21 cellular contexts compared by ENCODE assay signal in genomic region chr1:57473448-57473847, GRCh38. TPM values are rescaled to one million over a fixed set of nuclear protein-coding genes. Genes with fewer than 3 reads are reported as not detected.
"Had no signal": no experiment of that assay in that cellular context is flagged by ENCODE, and none has a peak within 500 bp of the region (broad histone marks: within the 10 kb centered on the region; RNA-seq: fewer than 3 reads in every experiment).

No MANE protein-coding gene starts in this region.

- H3K79me2 ChIP-seq: hepatocyte had no signal

- H3K27ac ChIP-seq: colonic mucosa, hepatocyte, psoas muscle, right lobe of liver, suprapubic skin, tibial artery, upper lobe of right lung had no signal

- H3K4me3 Mint-ChIP-seq: naive thymus-derived CD4-positive, alpha-beta T cell; nephron progenitor cell; stimulated activated effector memory CD8-positive, alpha-beta T cell treated with anti-CD3 and anti-CD28 coated beads, Interleukin-12 subunit alpha, Interleukin-12 subunit beta, amount 100 ng/mL, for 72 hours had no signal

- H3K4me1 Mint-ChIP-seq: naive thymus-derived CD4-positive, alpha-beta T cell; nephron progenitor cell; stimulated activated effector memory CD8-positive, alpha-beta T cell treated with anti-CD3 and anti-CD28 coated beads, Interleukin-12 subunit alpha, Interleukin-12 subunit beta, amount 100 ng/mL, for 72 hours had no signal

- H3K27me3 ChIP-seq: colonic mucosa, hepatocyte, right lobe of liver, suprapubic skin, tibial artery, upper lobe of right lung had no signal

- H3K36me3 Mint-ChIP-seq: naive thymus-derived CD4-positive, alpha-beta T cell; stimulated activated effector memory CD8-positive, alpha-beta T cell treated with anti-CD3 and anti-CD28 coated beads, Interleukin-12 subunit alpha, Interleukin-12 subunit beta, amount 100 ng/mL, for 72 hours had no signal

- H3K4me1 ChIP-seq: colonic mucosa, psoas muscle, right lobe of liver, suprapubic skin, upper lobe of right lung had no signal

- H3K36me3 ChIP-seq: colonic mucosa, right lobe of liver, suprapubic skin, tibial artery, upper lobe of right lung had no signal

- H3K4me3 ChIP-seq: colonic mucosa, hepatocyte, lung, psoas muscle, right lobe of liver, suprapubic skin, tibial artery, upper lobe of right lung had no signal

- ATAC-seq: left colon; left ventricle myocardium superior; naive thymus-derived CD4-positive, alpha-beta T cell; psoas muscle; right lobe of liver; stimulated activated effector memory CD8-positive, alpha-beta T cell treated with anti-CD3 and anti-CD28 coated beads, Interleukin-12 subunit alpha, Interleukin-12 subunit beta, amount 100 ng/mL, for 72 hours; stimulated activated naive CD8-positive, alpha-beta T cell treated with anti-CD3 and anti-CD28 coated beads, Interleukin-15, Interleukin-2, amounts not matched to agents 100 U/mL and 50 U/mL, for 24 hours had no signal

- H3K9me3 ChIP-seq: colonic mucosa, psoas muscle, right lobe of liver, suprapubic skin, tibial artery, upper lobe of right lung had no signal

- DNase-seq: colonic mucosa; dermis blood vessel endothelial cell; erythroblast; head of caudate nucleus; left colon; left ventricle myocardium superior; naive thymus-derived CD4-positive, alpha-beta T cell; nephron progenitor cell; psoas muscle; retina; right lobe of liver; stimulated activated CD4-positive, alpha-beta T cell treated with anti-CD3 and anti-CD28 coated beads, Interleukin-4, amount 100 ng/mL, for 1 hour; stimulated activated CD8-positive, alpha-beta memory T cell treated with anti-CD3 and anti-CD28 coated beads, Interleukin-4, amount 100 ng/mL, for 48 hours; stimulated activated naive CD8-positive, alpha-beta T cell treated with anti-CD3 and anti-CD28 coated beads, Interleukin-15, Interleukin-2, amounts not matched to agents 100 U/mL and 50 U/mL, for 24 hours; tibial artery; upper lobe of right lung had no signal

- H3K27ac Mint-ChIP-seq: naive thymus-derived CD4-positive, alpha-beta T cell; nephron progenitor cell; stimulated activated effector memory CD8-positive, alpha-beta T cell treated with anti-CD3 and anti-CD28 coated beads, Interleukin-12 subunit alpha, Interleukin-12 subunit beta, amount 100 ng/mL, for 72 hours had no signal

- H2AFZ ChIP-seq: hepatocyte had no signal

- H3K4me2 ChIP-seq: hepatocyte had no signal

RNA-seq across cellular contexts. Expression of gene DAB1, which starts 49.6 kb away (rescaled TPM):
- total RNA-seq: dermis blood vessel endothelial cell, endothelial cell of umbilical vein had no signal
